ENCODE assay signal across 8 cellular contexts in genomic region chr1:1357871-1358432, GRCh38. TPM values are rescaled to one million over a fixed set of nuclear protein-coding genes. Genes with fewer than 3 reads are reported as not detected.
A peak's percentile ranks its signal among the peaks of the same experiment; 100 is the strongest.
DNase-seq lines count a peak whose midpoint lies in the region; ATAC-seq and TF ChIP-seq lines count a peak whose summit lies in the region.

No MANE protein-coding gene starts in this region.

- CTCF ChIA-PET in HEK293 (lab: Yijun Ruan, JAX) = no interaction called here

- TF ChIP-seq POLR2A in right lobe of liver (IDR thresholded peaks at IDR 0.05) = no peak

- WGBS in right lobe of liver (ENCODE audit: insufficient coverage, low coverage, low lambda C conversion rate, missing lambda C conversion rate) = 57% methylated on average over 1 of the region's 18 CpGs

- POLR2A ChIA-PET in HEK293 (lab: Yijun Ruan, JAX) = no interaction called here

- H3K27me3 ChIP-seq in right lobe of liver (peaks cover 0 to 5% of the 10 kb centered on the region in 2 donors), subcutaneous abdominal adipose tissue (ENCODE audit: control insufficient read depth in 5 of 5, insufficient read depth in 4 of 5, low read length in 5 of 5) (peaks cover 0 to 16% (median 0%) of the 10 kb centered on the region in 5 donors)

- intact Hi-C loops in right lobe of liver (cut with DNase I) = no loop called here

- H3K9ac ChIP-seq in subcutaneous abdominal adipose tissue (ENCODE audit: low read length in 5 of 5) = peak overlapping the region; percentile 48 to 84 (median 74)

- H3K36me3 ChIP-seq in HEK293 (ENCODE audit: control insufficient read depth in 2 of 2, insufficient read depth in 1 of 2, low read length in 2 of 2) (no peaks in the 10 kb centered on the region), right lobe of liver (no peaks in the 10 kb centered on the region), subcutaneous abdominal adipose tissue (ENCODE audit: control insufficient read depth in 5 of 5, insufficient read depth in 5 of 5, low read length in 5 of 5) (peaks cover 0 to 14% (median 14%) of the 10 kb centered on the region in 5 donors)

- H3K4me1 ChIP-seq in HEK293 (ENCODE audit: control insufficient read depth, insufficient read depth, low read length) = peaks cover 7% of the 10 kb centered on the region; the same call in 1 of the 2 replicates
- no peaks in the 10 kb centered on the region for H3K4me1 ChIP-seq in right lobe of liver
- H3K4me1 ChIP-seq in subcutaneous abdominal adipose tissue (ENCODE audit: control insufficient read depth in 5 of 5, insufficient read depth in 5 of 5, low read length in 5 of 5) = peaks cover 3 to 79% (median 76%) of the 10 kb centered on the region in 5 donors

- ATAC-seq in right lobe of liver = no peak
- no peak for ATAC-seq in GM18868 (IDR thresholded peaks at IDR 0.05; ENCODE audit: unreplicated experiment)
- no peak for ATAC-seq in GM19351 (IDR thresholded peaks at IDR 0.05; ENCODE audit: unreplicated experiment)

- H3K9me3 ChIP-seq in HEK293 (ENCODE audit: control insufficient read depth, insufficient read depth, low read depth, low read length) = no peaks in the 10 kb centered on the region
- no peaks in the 10 kb centered on the region for H3K9me3 ChIP-seq in right lobe of liver
- H3K9me3 ChIP-seq in subcutaneous abdominal adipose tissue (ENCODE audit: control insufficient read depth in 5 of 5, low read length in 5 of 5) = no peaks in the 10 kb centered on the region

- no peak for DNase-seq in coronary artery (ENCODE audit: low spot score)
- peak in 1 of 3 donors; percentile 17 for DNase-seq in right lobe of liver
- DNase-seq in activated CD4-positive, CD25-positive, alpha-beta regulatory T cell treated with anti-CD3 and anti-CD28 coated beads, Interleukin-2, amount 50 U/mL, for 72 hours = no peak
- DNase-seq in NOMO-1 treated with dmso at 0.1 percent for 144 hours (lab: John Stamatoyannopoulos, UW; ENCODE audit: unreplicated experiment) = no peak

- TF ChIP-seq CTCF in HEK293 (tag by site-specific recombination; IDR thresholded peaks at IDR 0.05) = no peak
- TF ChIP-seq CTCF in coronary artery (IDR thresholded peaks at IDR 0.05) = no peak
- no peak for TF ChIP-seq CTCF in right lobe of liver (IDR thresholded peaks at IDR 0.05)

- H3K27ac ChIP-seq in HEK293 (ENCODE audit: extremely low read depth, low read depth, low read length) (no peak overlapping the region), coronary artery (peak overlapping the region; percentile 81 to 95), right lobe of liver (peak overlapping the region; percentile 33 to 47 (median 43)), subcutaneous abdominal adipose tissue (ENCODE audit: low read depth, low read length) (peak overlapping the region; percentile 84)

- no peak overlapping the region for H3K4me3 ChIP-seq in HEK293 (ENCODE audit: low read depth, low read length)
- peak overlapping the region; percentile 78 for H3K4me3 ChIP-seq in coronary artery
- H3K4me3 ChIP-seq in right lobe of liver = peak overlapping the region; percentile 11 to 27 (median 14)
- H3K4me3 ChIP-seq in subcutaneous abdominal adipose tissue (ENCODE audit: low read depth in 1 of 5, low read length in 5 of 5) = peak overlapping the region; percentile 56 to 84 (median 75)

TF ChIP-seq in HEK293, 187 proteins besides CTCF, POLR2A, EP300 and RAD21:
- TF ChIP-seq ZNF529 (tag by site-specific recombination; IDR thresholded peaks at IDR 0.05; ENCODE audit: insufficient replicate concordance) (no peak), ZSCAN30 (tag by site-specific recombination; IDR thresholded peaks at IDR 0.05) (no peak), YY1 (tag by site-specific recombination; IDR thresholded peaks at IDR 0.05) (no peak), IKZF3 (tag by site-specific recombination; IDR thresholded peaks at IDR 0.05) (0 out of 2 replicates have a peak, but pooled peaks have one; percentile 52)

RNA-seq across cellular contexts. Expression of gene MXRA8, which starts 0.4 kb away (rescaled TPM):
- 10 to 100 TPM in 2 of 6 experiments, 1 to 10 TPM in 4; 2.2 to 11.9 (median 3.3) TPM for total RNA-seq in right lobe of liver

RNA-seq across cellular contexts. Expression of gene DVL1, which starts 8.7 kb away (rescaled TPM):
- 10 to 100 TPM; 32.7 to 54.6 (median 41.2) TPM for total RNA-seq in right lobe of liver

RNA-seq across cellular contexts. Expression of gene AURKAIP1, which starts 17.1 kb away (rescaled TPM):
- total RNA-seq in right lobe of liver = 100 to 1,000 TPM in 3 of 6 experiments, 10 to 100 TPM in 3; 70.0 to 140 (median 104) TPM

RNA-seq across cellular contexts. Expression of gene TAS1R3, which starts 26.9 kb away (rescaled TPM):
- 1 to 10 TPM in 2 of 6 experiments, under 1 TPM in 4; 0.10 to 2.7 (median 0.33) TPM for total RNA-seq in right lobe of liver

RNA-seq across cellular contexts. Expression of gene CPTP, which starts 33.4 kb away (rescaled TPM):
- total RNA-seq in right lobe of liver = 10 to 100 TPM; 26.9 to 57.7 (median 33.1) TPM
